Comparison of ENCODE assay signal across 19 cellular contexts in the genomic region with DNA sequence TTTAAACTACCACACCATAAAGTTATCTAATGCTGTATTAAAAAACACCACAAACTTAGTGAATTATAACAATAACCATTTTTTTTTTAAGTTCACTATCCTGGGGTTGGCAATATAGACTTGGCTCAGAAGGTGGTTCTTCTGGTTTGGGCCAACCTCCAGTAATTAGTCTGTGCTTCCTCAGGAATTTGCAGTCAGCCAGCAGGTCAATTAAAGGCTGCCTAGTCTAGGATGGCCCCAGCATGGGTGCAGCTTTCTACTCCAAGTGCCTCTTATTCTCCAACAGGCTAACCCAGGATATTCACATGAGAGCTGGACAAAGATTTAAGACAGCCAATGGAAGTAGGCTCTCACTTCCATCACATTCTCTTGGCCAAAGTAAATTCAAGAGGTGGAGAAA.
DNase-seq lines count a peak whose midpoint lies in the region; ATAC-seq and TF ChIP-seq lines count a peak whose summit lies in the region.
"Had no signal": no experiment of that assay in that cellular context is flagged by ENCODE, and none has a peak within 500 bp of the region (broad histone marks: within the 10 kb centered on the region; RNA-seq: fewer than 3 reads in every experiment).

No MANE protein-coding gene starts in this region.

- DNase-seq in GM23338 (ENCODE audit: low spot score) (peak; percentile 16), RWPE1 (ENCODE audit: low spot score) (peak; percentile 2), epithelial cell of esophagus (ENCODE audit: low read depth) (peak; percentile 44), renal cortical epithelial cell (ENCODE audit: low read depth) (peak; percentile 6), T-helper 9 cell (no peak), activated gamma-delta T cell treated with Interleukin-2 at 50 U/mL for 16 hours (no peak), amniotic stem cell (lab: John Stamatoyannopoulos, UW) (no peak)
- DNase-seq: CD8-positive, alpha-beta T cell; DMS79; H7; IMR-90; Karpas-422; NCI-H1105 treated with DMSO at 0.1 percent for 48 hours; NCI-H1694 treated with DMSO at 0.1 percent for 48 hours; NCI-H2227 treated with DMSO at 0.1 percent for 48 hours; NCI-H510A treated with DMSO at 0.1 percent for 48 hours; NCI-H774 had no signal

- H4K20me1 ChIP-seq in GM23338 (replicated peaks; ENCODE audit: insufficient read depth): no peaks in the 10 kb centered on the region
- H4K20me1 ChIP-seq: BLaER1 treated with 17β-estradiol and CSF1 and Interleukin-3, amounts not matched to agents 10 nM and 100 nM had no signal

- H3K4me1 ChIP-seq in GM23338 (ENCODE audit: insufficient read depth): no peaks in the 10 kb centered on the region
- H3K4me1 ChIP-seq: BLaER1 treated with 17β-estradiol and CSF1 and Interleukin-3, amounts not matched to agents 10 nM and 100 nM; SJSA1 had no signal

- H2AFZ ChIP-seq in GM23338: no peak overlapping the region

- no peak overlapping the region for H3K4me3 Mint-ChIP-seq in GM23338
- H3K4me3 Mint-ChIP-seq: CD8-positive, alpha-beta T cell had no signal

- H3K27ac Mint-ChIP-seq in GM23338: no peak overlapping the region
- H3K27ac Mint-ChIP-seq: CD8-positive, alpha-beta T cell had no signal

- H3K36me3 Mint-ChIP-seq in GM23338 (ENCODE audit: low read depth): no peaks in the 10 kb centered on the region
- H3K36me3 Mint-ChIP-seq: CD8-positive, alpha-beta T cell had no signal

- no peaks in the 10 kb centered on the region for H3K36me3 ChIP-seq in GM23338 (ENCODE audit: insufficient read depth)
- H3K36me3 ChIP-seq: BLaER1 treated with 17β-estradiol and CSF1 and Interleukin-3, amounts not matched to agents 10 nM and 100 nM; SJSA1 had no signal

- TF ChIP-seq CTCF in GM23338 (conservative IDR thresholded peaks at IDR 0.05; ENCODE audit: low read depth in 2 of 2) (no peak), RWPE1 (conservative IDR thresholded peaks at IDR 0.05; ENCODE audit: low read depth) (no peak), epithelial cell of esophagus (IDR thresholded peaks at IDR 0.05; ENCODE audit: insufficient read depth, low read depth, low read length, missing control alignments) (no peak)

- H3K4me3 ChIP-seq in GM23338 (no peak overlapping the region), epithelial cell of esophagus (ENCODE audit: low read length) (no peak overlapping the region)
- H3K4me3 ChIP-seq: BLaER1 treated with 17β-estradiol and CSF1 and Interleukin-3, amounts not matched to agents 10 nM and 100 nM; SJSA1 had no signal

- POLR2A ChIA-PET in RWPE1 (lab: Yijun Ruan, JAX; ENCODE audit: low non-redundant PET): no interaction called here

- no peak overlapping the region for H3K27ac ChIP-seq in GM23338 (ENCODE audit: low read depth)
- no peak overlapping the region for H3K27ac ChIP-seq in RWPE1
- H3K27ac ChIP-seq: BLaER1 treated with 17β-estradiol and CSF1 and Interleukin-3, amounts not matched to agents 10 nM and 100 nM; SJSA1 had no signal

- no peaks in the 10 kb centered on the region for H3K27me3 ChIP-seq in GM23338 (ENCODE audit: insufficient read depth)
- H3K27me3 ChIP-seq: BLaER1 treated with 17β-estradiol and CSF1 and Interleukin-3, amounts not matched to agents 10 nM and 100 nM; SJSA1 had no signal

- no peaks in the 10 kb centered on the region for H3K27me3 Mint-ChIP-seq in GM23338 (ENCODE audit: insufficient read depth, low read depth, poor library complexity)

- CTCF ChIA-PET in RWPE1 (lab: Yijun Ruan, JAX): interaction anchor here (0.6 to 0.9 kb wide), 4 partner anchors 30 to 301 kb away, joined by 3 to 4 read pairs (median 3); no protein-coding TSS in a partner anchor

- H3K79me2 ChIP-seq in GM23338 (replicated peaks; ENCODE audit: insufficient read depth): no peaks in the 10 kb centered on the region

- peaks cover 5% of the 10 kb centered on the region; the same call in 2 of the 3 replicates for H3K4me1 Mint-ChIP-seq in GM23338

- ATAC-seq in GM23338: peak; percentile 50
- ATAC-seq: CD8-positive, alpha-beta T cell had no signal

- H3K9me2 ChIP-seq in GM23338 (ENCODE audit: insufficient read depth): no peaks in the 10 kb centered on the region; the same call in 1 of the 2 replicates

- H3K4me2 ChIP-seq in GM23338: no peak overlapping the region
- H3K4me2 ChIP-seq: BLaER1 treated with 17β-estradiol and CSF1 and Interleukin-3, amounts not matched to agents 10 nM and 100 nM had no signal

- H3K9me3 Mint-ChIP-seq in GM23338: no peaks in the 10 kb centered on the region

- no peaks in the 10 kb centered on the region for H3F3A ChIP-seq in GM23338 (replicated peaks; ENCODE audit: low read depth)

TF ChIP-seq in GM23338, 12 proteins besides CTCF, POLR2A, EP300 and RAD21 (continues in another document):
- TF ChIP-seq NANOG (IDR thresholded peaks at IDR 0.05; ENCODE audit: borderline replicate concordance): no peak
- TF ChIP-seq ZNF331 (CRISPR knock-in tag; IDR thresholded peaks at IDR 0.05; ENCODE audit: low read depth): 0 out of 2 replicates have a peak, but pooled peaks have one; percentile 22
- TF ChIP-seq STAT1 (IDR thresholded peaks at IDR 0.05; ENCODE audit: unreplicated experiment): no peak
- TF ChIP-seq POLR2AphosphoS5 (IDR thresholded peaks at IDR 0.05; ENCODE audit: low read depth): no peak
- no peak for TF ChIP-seq CREB1 (CRISPR knock-in tag; IDR thresholded peaks at IDR 0.05; ENCODE audit: low read depth)
- TF ChIP-seq ETS1 (IDR thresholded peaks at IDR 0.05): no peak
- TF ChIP-seq REST (IDR thresholded peaks at IDR 0.05; ENCODE audit: unreplicated experiment): no peak
- no peak for TF ChIP-seq ZNF114 (CRISPR knock-in tag; IDR thresholded peaks at IDR 0.05)

Comparison
In these comparisons a context has a peak if more than half of its experiments do, and no peak if none do; other contexts are left out.
1. DNase-seq: peak in GM23338 (single experiment), RWPE1 (single experiment), epithelial cell of esophagus (single experiment) and renal cortical epithelial cell (single experiment); none in T-helper 9 cell (single experiment), activated gamma-delta T cell treated with Interleukin-2 at 50 U/mL for 16 hours (single experiment) and amniotic stem cell (single experiment).